In genomic region chr5:152164860-152165259, GRCh38 we compare ENCODE assay signal across 17 cellular contexts.
"Had no signal": no experiment of that assay in that cellular context is flagged by ENCODE, and none has a peak within 500 bp of the region (broad histone marks: within the 10 kb centered on the region; RNA-seq: fewer than 3 reads in every experiment).

No MANE protein-coding gene starts in this region.

- H3K9me3 Mint-ChIP-seq: activated CD4-positive, alpha-beta T cell treated with anti-CD3 and anti-CD28 coated beads, Interleukin-2, amount 10 ng/mL, durations not matched to agents 7 days and 5 days; activated naive CD4-positive, alpha-beta T cell treated with anti-CD3 and anti-CD28 coated beads, Interleukin-2, amount 50 U/mL, for 72 hours; activated T-cell treated with anti-CD3 and anti-CD28 coated beads, Interleukin-2, amount 50 U/mL, for 72 hours; neural crest cell had no signal

- H3K27me3 ChIP-seq: body of pancreas, foreskin keratinocyte, thyroid gland, vagina had no signal

- H3K4me3 Mint-ChIP-seq: activated CD4-positive, alpha-beta T cell treated with anti-CD3 and anti-CD28 coated beads, Interleukin-2, amount 10 ng/mL, durations not matched to agents 7 days and 5 days; activated T-cell treated with anti-CD3 and anti-CD28 coated beads, Interleukin-2, amount 50 U/mL, for 72 hours; neural crest cell; T-helper 17 cell had no signal

- H3K4me3 ChIP-seq: body of pancreas, lung, thyroid gland, vagina had no signal

- H3K4me1 Mint-ChIP-seq: neural crest cell had no signal

- H3K4me1 ChIP-seq: body of pancreas, foreskin keratinocyte, thyroid gland, vagina had no signal

- DNase-seq: activated CD4-positive, alpha-beta T cell treated with anti-CD3 and anti-CD28 coated beads, Interleukin-2, amount 10 ng/mL, durations not matched to agents 7 days and 5 days; activated CD8-positive, alpha-beta memory T cell treated with anti-CD3 and anti-CD28 coated beads, Interleukin-2, amount 50 U/mL, for 48 hours; activated gamma-delta T cell; activated T-cell treated with anti-CD3 and anti-CD28 coated beads, Interleukin-2, amount 50 U/mL, for 72 hours; body of pancreas; caudate nucleus; foreskin keratinocyte; left colon; midbrain; stimulated activated CD4-positive, alpha-beta T cell treated with anti-CD3 and anti-CD28 coated beads, Interleukin-12 subunit alpha, Interleukin-12 subunit beta, amount 100 ng/mL, for 4 hours; stimulated activated CD4-positive, alpha-beta T cell treated with anti-CD3 and anti-CD28 coated beads, Interleukin-2, amount 100 ng/mL, for 24 hours; T-helper 17 cell; thyroid gland had no signal

- H3K36me3 Mint-ChIP-seq: activated naive CD4-positive, alpha-beta T cell treated with anti-CD3 and anti-CD28 coated beads, Interleukin-2, amount 50 U/mL, for 72 hours had no signal

- H3K27ac ChIP-seq: body of pancreas, foreskin keratinocyte, thyroid gland, vagina had no signal

- ATAC-seq: activated naive CD4-positive, alpha-beta T cell treated with anti-CD3 and anti-CD28 coated beads, Interleukin-2, amount 50 U/mL, for 72 hours; activated T-cell treated with anti-CD3 and anti-CD28 coated beads, Interleukin-2, amount 50 U/mL, for 72 hours; body of pancreas; foreskin keratinocyte; left colon; T-helper 17 cell had no signal

- H3K27ac Mint-ChIP-seq: activated CD4-positive, alpha-beta T cell treated with anti-CD3 and anti-CD28 coated beads, Interleukin-2, amount 10 ng/mL, durations not matched to agents 7 days and 5 days; activated naive CD4-positive, alpha-beta T cell treated with anti-CD3 and anti-CD28 coated beads, Interleukin-2, amount 50 U/mL, for 72 hours; activated T-cell treated with anti-CD3 and anti-CD28 coated beads, Interleukin-2, amount 50 U/mL, for 72 hours; T-helper 17 cell had no signal

- H3K27me3 Mint-ChIP-seq: activated CD4-positive, alpha-beta T cell treated with anti-CD3 and anti-CD28 coated beads, Interleukin-2, amount 10 ng/mL, durations not matched to agents 7 days and 5 days; T-helper 17 cell had no signal

- H3K36me3 ChIP-seq: thyroid gland, vagina had no signal
